In genomic region chr2:69789129-69789528, GRCh38 we compare ENCODE assay signal across 8 cellular contexts. TPM values are rescaled to one million over a fixed set of nuclear protein-coding genes. Genes with fewer than 3 reads are reported as not detected.
DNase-seq lines count a peak whose midpoint lies in the region; ATAC-seq and TF ChIP-seq lines count a peak whose summit lies in the region.

No MANE protein-coding gene starts in this region.

- peak; percentile 68 for ATAC-seq in GM18498 (IDR thresholded peaks at IDR 0.05; ENCODE audit: unreplicated experiment)
- peak; percentile 59 for ATAC-seq in HG03175 (IDR thresholded peaks at IDR 0.05; ENCODE audit: unreplicated experiment)
- ATAC-seq in natural killer cell: no peak
- ATAC-seq in HG03571 (IDR thresholded peaks at IDR 0.05; ENCODE audit: unreplicated experiment): no peak
- no peak for ATAC-seq in CD4-positive, alpha-beta T cell (ENCODE audit: poor library complexity)

- H3K27me3 Mint-ChIP-seq in endothelial cell (ENCODE audit: unreplicated experiment) (no peaks in the 10 kb centered on the region), natural killer cell (ENCODE audit: low read depth in 2 of 2) (no peaks in the 10 kb centered on the region)
- no peaks in the 10 kb centered on the region for H3K27me3 Mint-ChIP-seq in CD4-positive, alpha-beta T cell

- DNase-seq in endothelial cell (ENCODE audit: low spot score): no peak
- DNase-seq in retina: peak; percentile 37
- DNase-seq in natural killer cell: no peak
- no peak for DNase-seq in NCI-H82 (lab: John Stamatoyannopoulos, UW)
- no peak for DNase-seq in CD4-positive, alpha-beta T cell

- no peak for TF ChIP-seq CTCF in endothelial cell (IDR thresholded peaks at IDR 0.05; ENCODE audit: unreplicated experiment)
- TF ChIP-seq CTCF in natural killer cell (IDR thresholded peaks at IDR 0.05): no peak
- no peak for TF ChIP-seq CTCF in CD4-positive, alpha-beta T cell (IDR thresholded peaks at IDR 0.05)

- H3K4me1 Mint-ChIP-seq in endothelial cell (ENCODE audit: unreplicated experiment) (peaks cover 12% of the 10 kb centered on the region), natural killer cell (peaks cover 19 to 23% of the 10 kb centered on the region in 2 donors)
- H3K4me1 Mint-ChIP-seq in CD4-positive, alpha-beta T cell (ENCODE audit: low read depth): peaks cover 9% of the 10 kb centered on the region

- no peaks in the 10 kb centered on the region for H3K9me3 ChIP-seq in CD4-positive, alpha-beta T cell (ENCODE audit: control insufficient read depth, low read length)

- H3K36me3 Mint-ChIP-seq in endothelial cell (ENCODE audit: low read depth, unreplicated experiment): peaks cover 7% of the 10 kb centered on the region
- no peaks in the 10 kb centered on the region for H3K36me3 Mint-ChIP-seq in natural killer cell
- H3K36me3 Mint-ChIP-seq in CD4-positive, alpha-beta T cell (ENCODE audit: low read depth): no peaks in the 10 kb centered on the region

- H3K27me3 ChIP-seq in CD4-positive, alpha-beta T cell (ENCODE audit: control insufficient read depth, insufficient read depth, low read length): no peaks in the 10 kb centered on the region

- H3K27ac Mint-ChIP-seq in endothelial cell (ENCODE audit: unreplicated experiment) (peak overlapping the region; percentile 33), natural killer cell (peak overlapping the region in 1 of 2 donors; percentile 89)
- H3K27ac Mint-ChIP-seq in CD4-positive, alpha-beta T cell: no peak overlapping the region

- H3K9me3 Mint-ChIP-seq in endothelial cell (ENCODE audit: unreplicated experiment): no peaks in the 10 kb centered on the region
- no peaks in the 10 kb centered on the region for H3K9me3 Mint-ChIP-seq in natural killer cell
- no peaks in the 10 kb centered on the region for H3K9me3 Mint-ChIP-seq in CD4-positive, alpha-beta T cell

- H3K4me3 Mint-ChIP-seq in endothelial cell (ENCODE audit: unreplicated experiment) (peak overlapping the region; percentile 25), natural killer cell (no peak overlapping the region)
- H3K4me3 Mint-ChIP-seq in CD4-positive, alpha-beta T cell: no peak overlapping the region

- CTCF ChIA-PET in CD4-positive, alpha-beta T cell (lab: Charles Lee): interaction anchor here (1.3 kb wide), 1 partner anchor 27 kb away, joined by 4 read pairs; no protein-coding TSS in a partner anchor

- POLR2A ChIA-PET in CD4-positive, alpha-beta T cell (lab: Charles Lee): no interaction called here

- intact Hi-C loops in natural killer cell (cut with micrococcal nuclease): no loop called here
- intact Hi-C loops in CD4-positive, alpha-beta T cell (cut with DNase I, micrococcal nuclease): no loop called here

- no peak overlapping the region for H3K27ac ChIP-seq in CD4-positive, alpha-beta T cell (ENCODE audit: low read depth, low read length)

RNA-seq across cellular contexts. Expression of gene GMCL1, which starts 40.3 kb away (rescaled TPM):
- total RNA-seq in endothelial cell (ENCODE audit: unreplicated experiment) (8.6 TPM), natural killer cell (10 to 100 TPM; 34.6 to 49.4 (median 35.9) TPM)
- 10 to 100 TPM; 29.7 to 29.8 TPM for total RNA-seq in CD4-positive, alpha-beta T cell

RNA-seq across cellular contexts. Expression of gene ANXA4, which starts 47.2 kb away (rescaled TPM):
- 29.4 TPM for total RNA-seq in endothelial cell (ENCODE audit: unreplicated experiment)
- 10 to 100 TPM; 44.6 to 63.6 (median 55.8) TPM for total RNA-seq in natural killer cell
- 1 to 10 TPM; 4.0 to 5.3 TPM for total RNA-seq in CD4-positive, alpha-beta T cell

Comparison
In these comparisons a context has a peak if more than half of its experiments do, and no peak if none do; other contexts are left out.
1. ATAC-seq: peak in GM18498 (single experiment) and HG03175 (single experiment); none in natural killer cell (0 of 3), HG03571 (single experiment) and CD4-positive, alpha-beta T cell (single experiment).